Comparison of ENCODE assay signal across 1 cellular context in genomic region chr20:43653966-43654365, GRCh38.
TF ChIP-seq lines count a peak whose summit lies in the region.

No MANE protein-coding gene starts in this region.

TF ChIP-seq in WTC11, 78 proteins besides CTCF, POLR2A, EP300 and RAD21 (continued from another document):
- no peak for TF ChIP-seq ZNF425 (CRISPR knock-in tag; conservative IDR thresholded peaks at IDR 0.05)
- TF ChIP-seq ZNF416 (CRISPR knock-in tag; IDR thresholded peaks at IDR 0.05) = no peak
- no peak for TF ChIP-seq JUN (CRISPR knock-in tag; IDR thresholded peaks at IDR 0.05)
- no peak for TF ChIP-seq CREB1 (CRISPR knock-in tag; IDR thresholded peaks at IDR 0.05)
- TF ChIP-seq SOX15 (CRISPR knock-in tag; IDR thresholded peaks at IDR 0.05) = no peak
- TF ChIP-seq GTF2I (CRISPR knock-in tag; conservative IDR thresholded peaks at IDR 0.05) = no peak
- no peak for TF ChIP-seq ZNF263 (CRISPR knock-in tag; IDR thresholded peaks at IDR 0.05; ENCODE audit: low read depth)
- TF ChIP-seq NFATC4 (CRISPR knock-in tag; IDR thresholded peaks at IDR 0.05) = no peak
- no peak for TF ChIP-seq SMAD3 (CRISPR knock-in tag; IDR thresholded peaks at IDR 0.05; ENCODE audit: borderline replicate concordance)
- no peak for TF ChIP-seq CREM (CRISPR knock-in tag; IDR thresholded peaks at IDR 0.05)
- TF ChIP-seq RORB (CRISPR knock-in tag; IDR thresholded peaks at IDR 0.05) = no peak
- TF ChIP-seq ZNF317 (CRISPR knock-in tag; IDR thresholded peaks at IDR 0.05; ENCODE audit: borderline replicate concordance, low read depth) = no peak
- TF ChIP-seq, protein P1, sequence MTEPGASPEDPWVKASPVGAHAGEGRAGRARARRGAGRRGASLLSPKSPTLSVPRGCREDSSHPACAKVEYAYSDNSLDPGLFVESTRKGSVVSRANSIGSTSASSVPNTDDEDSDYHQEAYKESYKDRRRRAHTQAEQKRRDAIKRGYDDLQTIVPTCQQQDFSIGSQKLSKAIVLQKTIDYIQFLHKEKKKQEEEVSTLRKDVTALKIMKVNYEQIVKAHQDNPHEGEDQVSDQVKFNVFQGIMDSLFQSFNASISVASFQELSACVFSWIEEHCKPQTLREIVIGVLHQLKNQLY (CRISPR knock-in tag; IDR thresholded peaks at IDR 0.05) = no peak
- no peak for TF ChIP-seq ETV6 (CRISPR knock-in tag; IDR thresholded peaks at IDR 0.05)
- TF ChIP-seq, protein P2, sequence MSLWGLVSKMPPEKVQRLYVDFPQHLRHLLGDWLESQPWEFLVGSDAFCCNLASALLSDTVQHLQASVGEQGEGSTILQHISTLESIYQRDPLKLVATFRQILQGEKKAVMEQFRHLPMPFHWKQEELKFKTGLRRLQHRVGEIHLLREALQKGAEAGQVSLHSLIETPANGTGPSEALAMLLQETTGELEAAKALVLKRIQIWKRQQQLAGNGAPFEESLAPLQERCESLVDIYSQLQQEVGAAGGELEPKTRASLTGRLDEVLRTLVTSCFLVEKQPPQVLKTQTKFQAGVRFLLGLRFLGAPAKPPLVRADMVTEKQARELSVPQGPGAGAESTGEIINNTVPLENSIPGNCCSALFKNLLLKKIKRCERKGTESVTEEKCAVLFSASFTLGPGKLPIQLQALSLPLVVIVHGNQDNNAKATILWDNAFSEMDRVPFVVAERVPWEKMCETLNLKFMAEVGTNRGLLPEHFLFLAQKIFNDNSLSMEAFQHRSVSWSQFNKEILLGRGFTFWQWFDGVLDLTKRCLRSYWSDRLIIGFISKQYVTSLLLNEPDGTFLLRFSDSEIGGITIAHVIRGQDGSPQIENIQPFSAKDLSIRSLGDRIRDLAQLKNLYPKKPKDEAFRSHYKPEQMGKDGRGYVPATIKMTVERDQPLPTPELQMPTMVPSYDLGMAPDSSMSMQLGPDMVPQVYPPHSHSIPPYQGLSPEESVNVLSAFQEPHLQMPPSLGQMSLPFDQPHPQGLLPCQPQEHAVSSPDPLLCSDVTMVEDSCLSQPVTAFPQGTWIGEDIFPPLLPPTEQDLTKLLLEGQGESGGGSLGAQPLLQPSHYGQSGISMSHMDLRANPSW (CRISPR knock-in tag; conservative IDR thresholded peaks at IDR 0.05; ENCODE audit: low read depth) = no peak
- TF ChIP-seq KAT7 (CRISPR knock-in tag; IDR thresholded peaks at IDR 0.05; ENCODE audit: borderline replicate concordance) = no peak
- no peak for TF ChIP-seq CBFB (CRISPR knock-in tag; IDR thresholded peaks at IDR 0.05; ENCODE audit: low read depth)
